1 cellular context compared by ENCODE assay signal in the genomic region with DNA sequence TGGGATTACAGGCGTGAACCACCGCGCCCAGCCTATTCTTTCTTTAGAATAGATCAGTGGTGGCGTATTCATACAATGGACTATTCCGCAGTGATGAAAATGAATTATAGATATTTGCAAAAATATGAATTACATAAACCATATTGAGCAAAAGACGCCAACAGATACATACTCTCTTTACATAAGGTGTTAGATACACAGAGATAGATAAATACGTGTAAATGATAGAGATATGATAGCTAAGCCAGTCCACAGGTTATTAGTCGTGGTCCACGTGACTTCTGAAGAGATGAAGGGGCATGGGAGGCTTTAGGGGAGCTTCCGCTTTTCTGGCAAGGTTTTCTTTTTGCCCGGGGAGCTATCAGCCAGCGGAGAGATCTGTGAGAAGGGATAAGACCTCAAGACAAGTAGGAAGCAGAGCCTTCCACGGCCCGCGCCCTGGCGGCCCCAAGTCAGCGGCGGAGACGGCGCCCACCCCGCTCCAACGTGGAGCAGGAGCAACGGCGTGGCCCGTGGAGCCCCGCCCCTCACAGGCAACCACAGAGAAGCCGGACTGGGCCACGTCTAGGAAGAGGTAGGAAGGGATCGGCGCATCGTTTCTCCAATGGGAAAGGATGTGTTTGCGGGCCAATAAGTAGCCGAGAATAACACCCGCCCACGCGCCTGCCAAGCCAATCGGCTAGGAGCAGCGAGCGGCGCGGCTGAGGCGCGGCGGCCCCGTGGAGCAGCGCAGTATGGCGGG.
TF ChIP-seq lines count a peak whose summit lies in the region.

A gene (plus strand): TSS at position 704 of the 742 bp plus-strand sequence. CDS start 31 bp downstream, at position 735.

TF ChIP-seq in K562, 482 proteins besides CTCF, POLR2A, EP300 and RAD21 (continued from another document and continues in another):
- TF ChIP-seq, protein P1, sequence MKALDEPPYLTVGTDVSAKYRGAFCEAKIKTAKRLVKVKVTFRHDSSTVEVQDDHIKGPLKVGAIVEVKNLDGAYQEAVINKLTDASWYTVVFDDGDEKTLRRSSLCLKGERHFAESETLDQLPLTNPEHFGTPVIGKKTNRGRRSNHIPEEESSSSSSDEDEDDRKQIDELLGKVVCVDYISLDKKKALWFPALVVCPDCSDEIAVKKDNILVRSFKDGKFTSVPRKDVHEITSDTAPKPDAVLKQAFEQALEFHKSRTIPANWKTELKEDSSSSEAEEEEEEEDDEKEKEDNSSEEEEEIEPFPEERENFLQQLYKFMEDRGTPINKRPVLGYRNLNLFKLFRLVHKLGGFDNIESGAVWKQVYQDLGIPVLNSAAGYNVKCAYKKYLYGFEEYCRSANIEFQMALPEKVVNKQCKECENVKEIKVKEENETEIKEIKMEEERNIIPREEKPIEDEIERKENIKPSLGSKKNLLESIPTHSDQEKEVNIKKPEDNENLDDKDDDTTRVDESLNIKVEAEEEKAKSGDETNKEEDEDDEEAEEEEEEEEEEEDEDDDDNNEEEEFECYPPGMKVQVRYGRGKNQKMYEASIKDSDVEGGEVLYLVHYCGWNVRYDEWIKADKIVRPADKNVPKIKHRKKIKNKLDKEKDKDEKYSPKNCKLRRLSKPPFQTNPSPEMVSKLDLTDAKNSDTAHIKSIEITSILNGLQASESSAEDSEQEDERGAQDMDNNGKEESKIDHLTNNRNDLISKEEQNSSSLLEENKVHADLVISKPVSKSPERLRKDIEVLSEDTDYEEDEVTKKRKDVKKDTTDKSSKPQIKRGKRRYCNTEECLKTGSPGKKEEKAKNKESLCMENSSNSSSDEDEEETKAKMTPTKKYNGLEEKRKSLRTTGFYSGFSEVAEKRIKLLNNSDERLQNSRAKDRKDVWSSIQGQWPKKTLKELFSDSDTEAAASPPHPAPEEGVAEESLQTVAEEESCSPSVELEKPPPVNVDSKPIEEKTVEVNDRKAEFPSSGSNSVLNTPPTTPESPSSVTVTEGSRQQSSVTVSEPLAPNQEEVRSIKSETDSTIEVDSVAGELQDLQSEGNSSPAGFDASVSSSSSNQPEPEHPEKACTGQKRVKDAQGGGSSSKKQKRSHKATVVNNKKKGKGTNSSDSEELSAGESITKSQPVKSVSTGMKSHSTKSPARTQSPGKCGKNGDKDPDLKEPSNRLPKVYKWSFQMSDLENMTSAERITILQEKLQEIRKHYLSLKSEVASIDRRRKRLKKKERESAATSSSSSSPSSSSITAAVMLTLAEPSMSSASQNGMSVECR (CRISPR knock-in tag; IDR thresholded peaks at IDR 0.05): peak; percentile 89
- TF ChIP-seq HDAC3 (IDR thresholded peaks at IDR 0.05; ENCODE audit: borderline replicate concordance, partially characterized antibody) (no peak), XRCC5 (IDR thresholded peaks at IDR 0.05; ENCODE audit: low read depth, low read length) (no peak), ZNF174 (CRISPR knock-in tag; IDR thresholded peaks at IDR 0.05) (no peak), TAF9B (IDR thresholded peaks at IDR 0.05; ENCODE audit: partially characterized antibody) (peak; percentile 31), SAFB2 (IDR thresholded peaks at IDR 0.05; ENCODE audit: borderline replicate concordance, low read depth, low read length, severe bottlenecking) (no peak), RBM39 (optimal IDR thresholded peaks at IDR 0.05; ENCODE audit: low read depth, low read length) (no peak), CBX3 (IDR thresholded peaks at IDR 0.05; ENCODE audit: borderline replicate concordance in 1 of 2, low read length in 2 of 2) (0 out of 3 replicates have a peak, but pooled peaks of 1 of the 2 experiments have one; percentile 34), ZNF197 (CRISPR knock-in tag; IDR thresholded peaks at IDR 0.05; ENCODE audit: low read depth) (no peak), RBM34 (IDR thresholded peaks at IDR 0.05; ENCODE audit: borderline replicate concordance, insufficient read depth, low read length) (no peak), ZNF212 (CRISPR knock-in tag; IDR thresholded peaks at IDR 0.05) (0 out of 2 replicates have a peak, but pooled peaks have one; percentile 36), DDX20 (tag; IDR thresholded peaks at IDR 0.05; ENCODE audit: low read depth) (no peak), NFIX (CRISPR knock-in tag; IDR thresholded peaks at IDR 0.05; ENCODE audit: low read depth) (no peak), FIP1L1 (IDR thresholded peaks at IDR 0.05; ENCODE audit: low read depth, low read length, poor library complexity, severe bottlenecking) (no peak), HCFC1 (IDR thresholded peaks at IDR 0.05; ENCODE audit: low read depth, low read length) (peak; percentile 55), KAT2B (IDR thresholded peaks at IDR 0.05; ENCODE audit: low read depth, low read length) (no peak), CHD4 (IDR thresholded peaks at IDR 0.05; ENCODE audit: insufficient read depth, insufficient replicate concordance, low read depth, low read length, poor library complexity, severe bottlenecking) (no peak), TARDBP (IDR thresholded peaks at IDR 0.05) (peak; percentile 71; the same call in 1 of the 2 replicates), ZC3H8 (IDR thresholded peaks at IDR 0.05) (no peak), SREBF2 (CRISPR knock-in tag; IDR thresholded peaks at IDR 0.05) (no peak), PML (IDR thresholded peaks at IDR 0.05; ENCODE audit: low read length) (no peak), ILK (tag; IDR thresholded peaks at IDR 0.05; ENCODE audit: borderline replicate concordance, low read depth) (no peak), ZKSCAN8 (CRISPR knock-in tag; IDR thresholded peaks at IDR 0.05) (no peak), FUS (optimal IDR thresholded peaks at IDR 0.05; ENCODE audit: low read depth, low read length) (no peak)
- TF ChIP-seq, protein P2, sequence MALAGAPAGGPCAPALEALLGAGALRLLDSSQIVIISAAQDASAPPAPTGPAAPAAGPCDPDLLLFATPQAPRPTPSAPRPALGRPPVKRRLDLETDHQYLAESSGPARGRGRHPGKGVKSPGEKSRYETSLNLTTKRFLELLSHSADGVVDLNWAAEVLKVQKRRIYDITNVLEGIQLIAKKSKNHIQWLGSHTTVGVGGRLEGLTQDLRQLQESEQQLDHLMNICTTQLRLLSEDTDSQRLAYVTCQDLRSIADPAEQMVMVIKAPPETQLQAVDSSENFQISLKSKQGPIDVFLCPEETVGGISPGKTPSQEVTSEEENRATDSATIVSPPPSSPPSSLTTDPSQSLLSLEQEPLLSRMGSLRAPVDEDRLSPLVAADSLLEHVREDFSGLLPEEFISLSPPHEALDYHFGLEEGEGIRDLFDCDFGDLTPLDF (CRISPR knock-in tag; IDR thresholded peaks at IDR 0.05): no peak
- TF ChIP-seq, protein P3, sequence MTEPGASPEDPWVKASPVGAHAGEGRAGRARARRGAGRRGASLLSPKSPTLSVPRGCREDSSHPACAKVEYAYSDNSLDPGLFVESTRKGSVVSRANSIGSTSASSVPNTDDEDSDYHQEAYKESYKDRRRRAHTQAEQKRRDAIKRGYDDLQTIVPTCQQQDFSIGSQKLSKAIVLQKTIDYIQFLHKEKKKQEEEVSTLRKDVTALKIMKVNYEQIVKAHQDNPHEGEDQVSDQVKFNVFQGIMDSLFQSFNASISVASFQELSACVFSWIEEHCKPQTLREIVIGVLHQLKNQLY (CRISPR knock-in tag; conservative IDR thresholded peaks at IDR 0.05): no peak
- TF ChIP-seq, protein P4, sequence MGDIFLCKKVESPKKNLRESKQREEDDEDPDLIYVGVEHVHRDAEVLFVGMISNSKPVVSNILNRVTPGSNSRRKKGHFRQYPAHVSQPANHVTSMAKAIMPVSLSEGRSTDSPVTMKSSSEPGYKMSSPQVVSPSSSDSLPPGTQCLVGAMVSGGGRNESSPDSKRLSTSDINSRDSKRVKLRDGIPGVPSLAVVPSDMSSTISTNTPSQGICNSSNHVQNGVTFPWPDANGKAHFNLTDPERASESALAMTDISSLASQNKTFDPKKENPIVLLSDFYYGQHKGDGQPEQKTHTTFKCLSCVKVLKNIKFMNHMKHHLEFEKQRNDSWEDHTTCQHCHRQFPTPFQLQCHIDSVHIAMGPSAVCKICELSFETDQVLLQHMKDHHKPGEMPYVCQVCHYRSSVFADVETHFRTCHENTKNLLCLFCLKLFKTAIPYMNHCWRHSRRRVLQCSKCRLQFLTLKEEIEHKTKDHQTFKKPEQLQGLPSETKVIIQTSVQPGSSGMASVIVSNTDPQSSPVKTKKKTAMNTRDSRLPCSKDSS (IDR thresholded peaks at IDR 0.05; ENCODE audit: low read depth, partially characterized antibody): no peak
- TF ChIP-seq, protein P5, sequence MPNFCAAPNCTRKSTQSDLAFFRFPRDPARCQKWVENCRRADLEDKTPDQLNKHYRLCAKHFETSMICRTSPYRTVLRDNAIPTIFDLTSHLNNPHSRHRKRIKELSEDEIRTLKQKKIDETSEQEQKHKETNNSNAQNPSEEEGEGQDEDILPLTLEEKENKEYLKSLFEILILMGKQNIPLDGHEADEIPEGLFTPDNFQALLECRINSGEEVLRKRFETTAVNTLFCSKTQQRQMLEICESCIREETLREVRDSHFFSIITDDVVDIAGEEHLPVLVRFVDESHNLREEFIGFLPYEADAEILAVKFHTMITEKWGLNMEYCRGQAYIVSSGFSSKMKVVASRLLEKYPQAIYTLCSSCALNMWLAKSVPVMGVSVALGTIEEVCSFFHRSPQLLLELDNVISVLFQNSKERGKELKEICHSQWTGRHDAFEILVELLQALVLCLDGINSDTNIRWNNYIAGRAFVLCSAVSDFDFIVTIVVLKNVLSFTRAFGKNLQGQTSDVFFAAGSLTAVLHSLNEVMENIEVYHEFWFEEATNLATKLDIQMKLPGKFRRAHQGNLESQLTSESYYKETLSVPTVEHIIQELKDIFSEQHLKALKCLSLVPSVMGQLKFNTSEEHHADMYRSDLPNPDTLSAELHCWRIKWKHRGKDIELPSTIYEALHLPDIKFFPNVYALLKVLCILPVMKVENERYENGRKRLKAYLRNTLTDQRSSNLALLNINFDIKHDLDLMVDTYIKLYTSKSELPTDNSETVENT (CRISPR knock-in tag; IDR thresholded peaks at IDR 0.05): 0 out of 2 replicates have a peak, but pooled peaks have one; percentile 42
- TF ChIP-seq, protein P6, sequence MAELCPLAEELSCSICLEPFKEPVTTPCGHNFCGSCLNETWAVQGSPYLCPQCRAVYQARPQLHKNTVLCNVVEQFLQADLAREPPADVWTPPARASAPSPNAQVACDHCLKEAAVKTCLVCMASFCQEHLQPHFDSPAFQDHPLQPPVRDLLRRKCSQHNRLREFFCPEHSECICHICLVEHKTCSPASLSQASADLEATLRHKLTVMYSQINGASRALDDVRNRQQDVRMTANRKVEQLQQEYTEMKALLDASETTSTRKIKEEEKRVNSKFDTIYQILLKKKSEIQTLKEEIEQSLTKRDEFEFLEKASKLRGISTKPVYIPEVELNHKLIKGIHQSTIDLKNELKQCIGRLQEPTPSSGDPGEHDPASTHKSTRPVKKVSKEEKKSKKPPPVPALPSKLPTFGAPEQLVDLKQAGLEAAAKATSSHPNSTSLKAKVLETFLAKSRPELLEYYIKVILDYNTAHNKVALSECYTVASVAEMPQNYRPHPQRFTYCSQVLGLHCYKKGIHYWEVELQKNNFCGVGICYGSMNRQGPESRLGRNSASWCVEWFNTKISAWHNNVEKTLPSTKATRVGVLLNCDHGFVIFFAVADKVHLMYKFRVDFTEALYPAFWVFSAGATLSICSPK (IDR thresholded peaks at IDR 0.05; ENCODE audit: borderline replicate concordance): no peak
- TF ChIP-seq, protein P7, sequence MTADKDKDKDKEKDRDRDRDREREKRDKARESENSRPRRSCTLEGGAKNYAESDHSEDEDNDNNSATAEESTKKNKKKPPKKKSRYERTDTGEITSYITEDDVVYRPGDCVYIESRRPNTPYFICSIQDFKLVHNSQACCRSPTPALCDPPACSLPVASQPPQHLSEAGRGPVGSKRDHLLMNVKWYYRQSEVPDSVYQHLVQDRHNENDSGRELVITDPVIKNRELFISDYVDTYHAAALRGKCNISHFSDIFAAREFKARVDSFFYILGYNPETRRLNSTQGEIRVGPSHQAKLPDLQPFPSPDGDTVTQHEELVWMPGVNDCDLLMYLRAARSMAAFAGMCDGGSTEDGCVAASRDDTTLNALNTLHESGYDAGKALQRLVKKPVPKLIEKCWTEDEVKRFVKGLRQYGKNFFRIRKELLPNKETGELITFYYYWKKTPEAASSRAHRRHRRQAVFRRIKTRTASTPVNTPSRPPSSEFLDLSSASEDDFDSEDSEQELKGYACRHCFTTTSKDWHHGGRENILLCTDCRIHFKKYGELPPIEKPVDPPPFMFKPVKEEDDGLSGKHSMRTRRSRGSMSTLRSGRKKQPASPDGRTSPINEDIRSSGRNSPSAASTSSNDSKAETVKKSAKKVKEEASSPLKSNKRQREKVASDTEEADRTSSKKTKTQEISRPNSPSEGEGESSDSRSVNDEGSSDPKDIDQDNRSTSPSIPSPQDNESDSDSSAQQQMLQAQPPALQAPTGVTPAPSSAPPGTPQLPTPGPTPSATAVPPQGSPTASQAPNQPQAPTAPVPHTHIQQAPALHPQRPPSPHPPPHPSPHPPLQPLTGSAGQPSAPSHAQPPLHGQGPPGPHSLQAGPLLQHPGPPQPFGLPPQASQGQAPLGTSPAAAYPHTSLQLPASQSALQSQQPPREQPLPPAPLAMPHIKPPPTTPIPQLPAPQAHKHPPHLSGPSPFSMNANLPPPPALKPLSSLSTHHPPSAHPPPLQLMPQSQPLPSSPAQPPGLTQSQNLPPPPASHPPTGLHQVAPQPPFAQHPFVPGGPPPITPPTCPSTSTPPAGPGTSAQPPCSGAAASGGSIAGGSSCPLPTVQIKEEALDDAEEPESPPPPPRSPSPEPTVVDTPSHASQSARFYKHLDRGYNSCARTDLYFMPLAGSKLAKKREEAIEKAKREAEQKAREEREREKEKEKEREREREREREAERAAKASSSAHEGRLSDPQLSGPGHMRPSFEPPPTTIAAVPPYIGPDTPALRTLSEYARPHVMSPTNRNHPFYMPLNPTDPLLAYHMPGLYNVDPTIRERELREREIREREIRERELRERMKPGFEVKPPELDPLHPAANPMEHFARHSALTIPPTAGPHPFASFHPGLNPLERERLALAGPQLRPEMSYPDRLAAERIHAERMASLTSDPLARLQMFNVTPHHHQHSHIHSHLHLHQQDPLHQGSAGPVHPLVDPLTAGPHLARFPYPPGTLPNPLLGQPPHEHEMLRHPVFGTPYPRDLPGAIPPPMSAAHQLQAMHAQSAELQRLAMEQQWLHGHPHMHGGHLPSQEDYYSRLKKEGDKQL (CRISPR knock-in tag; IDR thresholded peaks at IDR 0.05; ENCODE audit: borderline replicate concordance): no peak
- TF ChIP-seq, protein P8, sequence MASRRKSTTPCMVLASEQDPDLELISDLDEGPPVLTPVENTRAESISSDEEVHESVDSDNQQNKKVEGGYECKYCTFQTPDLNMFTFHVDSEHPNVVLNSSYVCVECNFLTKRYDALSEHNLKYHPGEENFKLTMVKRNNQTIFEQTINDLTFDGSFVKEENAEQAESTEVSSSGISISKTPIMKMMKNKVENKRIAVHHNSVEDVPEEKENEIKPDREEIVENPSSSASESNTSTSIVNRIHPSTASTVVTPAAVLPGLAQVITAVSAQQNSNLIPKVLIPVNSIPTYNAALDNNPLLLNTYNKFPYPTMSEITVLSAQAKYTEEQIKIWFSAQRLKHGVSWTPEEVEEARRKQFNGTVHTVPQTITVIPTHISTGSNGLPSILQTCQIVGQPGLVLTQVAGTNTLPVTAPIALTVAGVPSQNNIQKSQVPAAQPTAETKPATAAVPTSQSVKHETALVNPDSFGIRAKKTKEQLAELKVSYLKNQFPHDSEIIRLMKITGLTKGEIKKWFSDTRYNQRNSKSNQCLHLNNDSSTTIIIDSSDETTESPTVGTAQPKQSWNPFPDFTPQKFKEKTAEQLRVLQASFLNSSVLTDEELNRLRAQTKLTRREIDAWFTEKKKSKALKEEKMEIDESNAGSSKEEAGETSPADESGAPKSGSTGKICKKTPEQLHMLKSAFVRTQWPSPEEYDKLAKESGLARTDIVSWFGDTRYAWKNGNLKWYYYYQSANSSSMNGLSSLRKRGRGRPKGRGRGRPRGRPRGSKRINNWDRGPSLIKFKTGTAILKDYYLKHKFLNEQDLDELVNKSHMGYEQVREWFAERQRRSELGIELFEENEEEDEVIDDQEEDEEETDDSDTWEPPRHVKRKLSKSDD (conservative IDR thresholded peaks at IDR 0.05; ENCODE audit: low read length): no peak
